ENCODE assay signal across 1 cellular context in the genomic region with DNA sequence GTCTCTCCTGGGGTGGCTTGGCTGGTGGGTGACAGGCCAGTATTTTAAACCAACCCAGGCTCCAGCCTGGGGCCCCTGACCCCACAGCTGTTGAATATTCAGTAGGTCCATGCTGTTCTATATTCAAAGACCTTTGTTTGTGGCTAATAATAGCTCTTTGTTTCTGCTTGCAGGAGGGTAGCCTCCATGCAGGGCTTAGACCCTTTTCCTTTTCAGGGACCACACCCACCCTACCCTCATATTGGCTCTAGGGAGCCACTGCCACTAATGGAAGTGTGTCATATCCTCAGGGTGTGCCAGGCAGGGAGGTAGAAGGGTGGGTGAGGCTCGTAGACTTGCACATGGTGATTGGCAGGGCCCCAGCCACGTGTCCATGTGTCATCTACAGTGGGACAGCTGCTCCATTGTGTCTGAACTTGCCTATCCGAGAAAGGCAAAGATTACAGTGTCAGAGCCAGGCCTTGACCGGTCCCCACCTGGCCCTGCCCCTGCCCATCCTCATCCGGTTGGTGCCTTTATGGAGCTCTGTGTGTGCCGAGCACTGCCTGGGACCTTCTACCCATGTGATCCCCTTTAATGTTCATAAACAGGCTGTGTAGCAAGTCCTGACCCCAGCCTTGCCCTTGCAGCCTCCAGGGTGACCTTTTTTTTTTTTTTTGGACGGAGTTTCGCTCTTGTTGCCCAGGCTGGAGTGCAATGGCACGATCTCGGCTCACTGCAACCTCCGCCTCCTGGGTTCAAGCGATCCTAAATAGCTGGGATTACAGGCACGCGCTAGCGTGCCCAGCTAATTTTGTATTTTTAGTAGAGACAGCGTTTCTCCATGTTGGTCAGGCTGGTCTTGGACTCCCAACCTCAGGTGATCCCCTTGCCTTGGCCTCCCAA.
TF ChIP-seq lines count a peak whose summit lies in the region.

No MANE protein-coding gene starts in this region.

TF ChIP-seq in K562, 482 proteins besides CTCF, POLR2A, EP300 and RAD21 (continued from another document):
- TF ChIP-seq, protein P1, sequence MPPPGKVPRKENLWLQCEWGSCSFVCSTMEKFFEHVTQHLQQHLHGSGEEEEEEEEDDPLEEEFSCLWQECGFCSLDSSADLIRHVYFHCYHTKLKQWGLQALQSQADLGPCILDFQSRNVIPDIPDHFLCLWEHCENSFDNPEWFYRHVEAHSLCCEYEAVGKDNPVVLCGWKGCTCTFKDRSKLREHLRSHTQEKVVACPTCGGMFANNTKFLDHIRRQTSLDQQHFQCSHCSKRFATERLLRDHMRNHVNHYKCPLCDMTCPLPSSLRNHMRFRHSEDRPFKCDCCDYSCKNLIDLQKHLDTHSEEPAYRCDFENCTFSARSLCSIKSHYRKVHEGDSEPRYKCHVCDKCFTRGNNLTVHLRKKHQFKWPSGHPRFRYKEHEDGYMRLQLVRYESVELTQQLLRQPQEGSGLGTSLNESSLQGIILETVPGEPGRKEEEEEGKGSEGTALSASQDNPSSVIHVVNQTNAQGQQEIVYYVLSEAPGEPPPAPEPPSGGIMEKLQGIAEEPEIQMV (tag; conservative IDR thresholded peaks at IDR 0.05; ENCODE audit: low read depth) = no peak
- TF ChIP-seq PKNOX1 (IDR thresholded peaks at IDR 0.05) = peak; percentile 34
- no peak for TF ChIP-seq WHSC1 (IDR thresholded peaks at IDR 0.05; ENCODE audit: low read length)
- no peak for TF ChIP-seq GMEB1 (CRISPR knock-in tag; IDR thresholded peaks at IDR 0.05)
- no peak for TF ChIP-seq TGIF2 (CRISPR knock-in tag; IDR thresholded peaks at IDR 0.05)
- no peak for TF ChIP-seq ZFP36 (IDR thresholded peaks at IDR 0.05; ENCODE audit: low read depth, low read length, partially characterized antibody)
- TF ChIP-seq MEF2D (tag; conservative IDR thresholded peaks at IDR 0.05; ENCODE audit: low read depth) = no peak
- TF ChIP-seq JUN (IDR thresholded peaks at IDR 0.05; ENCODE audit: borderline replicate concordance, low read depth, low read length) = no peak
- no peak for TF ChIP-seq JUN (CRISPR knock-in tag; IDR thresholded peaks at IDR 0.05; ENCODE audit: borderline replicate concordance)
- no peak for TF ChIP-seq CBFA2T2 (conservative IDR thresholded peaks at IDR 0.05)
- no peak for TF ChIP-seq PTRF (tag; IDR thresholded peaks at IDR 0.05)
